Comparison of ENCODE assay signal across 16 cellular contexts in the genomic region with DNA sequence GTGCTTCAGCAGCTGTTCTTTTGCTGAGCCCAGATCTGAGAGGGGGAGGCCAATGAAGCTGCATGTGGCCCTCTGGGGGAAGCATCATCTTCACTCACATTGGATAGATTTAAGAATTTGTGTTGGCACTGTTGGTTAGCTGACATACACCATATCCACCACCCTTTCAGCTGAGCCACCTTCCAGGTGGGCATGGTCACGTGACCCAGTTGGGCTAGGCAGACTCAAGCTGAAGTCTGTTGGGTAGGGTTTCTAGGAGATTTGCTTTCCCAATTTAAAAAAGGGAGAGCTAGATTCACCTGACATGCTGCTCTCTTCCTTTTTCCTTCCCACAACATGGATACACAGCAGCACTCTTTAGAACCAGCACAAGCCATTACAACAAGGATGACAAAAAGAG.
DNase-seq lines count a peak whose midpoint lies in the region; ATAC-seq and TF ChIP-seq lines count a peak whose summit lies in the region.
"Had no signal": no experiment of that assay in that cellular context is flagged by ENCODE, and none has a peak within 500 bp of the region (broad histone marks: within the 10 kb centered on the region; RNA-seq: fewer than 3 reads in every experiment).

No MANE protein-coding gene starts in this region.

- peak overlapping the region; percentile 55; the same call in 1 of the 2 replicates for H3K4me3 ChIP-seq in Karpas-422 (ENCODE audit: low read length)

- no peaks in the 10 kb centered on the region for H3K36me3 Mint-ChIP-seq in activated CD4-positive, alpha-beta T cell treated with anti-CD3 and anti-CD28 coated beads, Interleukin-2, amount 10 ng/mL, durations not matched to agents 24 days and 14 days (ENCODE audit: low read depth)
- H3K36me3 Mint-ChIP-seq in activated CD4-positive, alpha-beta T cell treated with anti-CD3 and anti-CD28 coated beads for 36 hours (ENCODE audit: low read depth) = no peaks in the 10 kb centered on the region
- H3K36me3 Mint-ChIP-seq in WTC11 = no peaks in the 10 kb centered on the region
- H3K36me3 Mint-ChIP-seq: IgD-negative memory B cell had no signal

- peak overlapping the region; percentile 38; the same call in 1 of the 2 replicates for H2AFZ ChIP-seq in Karpas-422 (ENCODE audit: low read length)

- H3K4me1 ChIP-seq in Karpas-422 (ENCODE audit: low read length) = peaks cover 82% of the 10 kb centered on the region

- H3K4me3 Mint-ChIP-seq in activated CD4-positive, alpha-beta T cell treated with anti-CD3 and anti-CD28 coated beads, Interleukin-2, amount 10 ng/mL, durations not matched to agents 24 days and 14 days = no peak overlapping the region
- no peak overlapping the region for H3K4me3 Mint-ChIP-seq in activated CD4-positive, alpha-beta T cell treated with anti-CD3 and anti-CD28 coated beads for 36 hours
- no peak overlapping the region for H3K4me3 Mint-ChIP-seq in WTC11
- H3K4me3 Mint-ChIP-seq: CD4-positive, alpha-beta memory T cell; HFFc6 had no signal

- no peak for TF ChIP-seq CTCF in WTC11 (IDR thresholded peaks at IDR 0.05)

- H3K79me2 ChIP-seq in Karpas-422 (ENCODE audit: low read length) = no peaks in the 10 kb centered on the region

- H3K27me3 Mint-ChIP-seq in activated CD4-positive, alpha-beta T cell treated with anti-CD3 and anti-CD28 coated beads, Interleukin-2, amount 10 ng/mL, durations not matched to agents 24 days and 14 days = no peaks in the 10 kb centered on the region
- H3K27me3 Mint-ChIP-seq in activated CD4-positive, alpha-beta T cell treated with anti-CD3 and anti-CD28 coated beads for 36 hours = no peaks in the 10 kb centered on the region
- H3K27me3 Mint-ChIP-seq in WTC11 (ENCODE audit: low read depth) = peaks cover 7% of the 10 kb centered on the region
- H3K27me3 Mint-ChIP-seq: CD4-positive, alpha-beta memory T cell; IgD-negative memory B cell had no signal

- no peaks in the 10 kb centered on the region for H3K27me3 ChIP-seq in Karpas-422 (ENCODE audit: low read length)

- H4K20me1 ChIP-seq in Karpas-422 (ENCODE audit: insufficient read depth, low read depth, low read length) = no peaks in the 10 kb centered on the region

- peak overlapping the region; percentile 75 for H3K9ac ChIP-seq in Karpas-422 (ENCODE audit: low read length)

- no peak overlapping the region for H3K27ac Mint-ChIP-seq in activated CD4-positive, alpha-beta T cell treated with anti-CD3 and anti-CD28 coated beads, Interleukin-2, amount 10 ng/mL, durations not matched to agents 24 days and 14 days
- no peak overlapping the region for H3K27ac Mint-ChIP-seq in activated CD4-positive, alpha-beta T cell treated with anti-CD3 and anti-CD28 coated beads for 36 hours
- no peak overlapping the region for H3K27ac Mint-ChIP-seq in WTC11
- H3K27ac Mint-ChIP-seq: HFFc6, IgD-negative memory B cell had no signal

- POLR2A ChIA-PET in activated CD4-positive, alpha-beta T cell treated with anti-CD3 and anti-CD28 coated beads for 36 hours (lab: Charles Lee) = no interaction called here
- POLR2A ChIA-PET in WTC11 (lab: Charles Lee) = no interaction called here

- peak overlapping the region; percentile 75 for H3K4me2 ChIP-seq in Karpas-422 (ENCODE audit: low read depth, low read length, poor library complexity, severe bottlenecking)

- ATAC-seq in activated CD4-positive, alpha-beta T cell treated with anti-CD3 and anti-CD28 coated beads for 36 hours = no peak
- ATAC-seq in WTC11 (no peak), HG03095 (IDR thresholded peaks at IDR 0.05; ENCODE audit: unreplicated experiment) (no peak), HG03108 (IDR thresholded peaks at IDR 0.05; ENCODE audit: unreplicated experiment) (no peak)

- peak; percentile 41 for DNase-seq in activated CD4-positive, alpha-beta T cell treated with anti-CD3 and anti-CD28 coated beads, Interleukin-2, amount 10 ng/mL, durations not matched to agents 24 days and 14 days
- no peak for DNase-seq in activated CD4-positive, alpha-beta T cell treated with anti-CD3 and anti-CD28 coated beads for 36 hours
- DNase-seq in Karpas-422 (no peak), WTC11 (ENCODE audit: low spot score) (no peak), DMS79 treated with DMSO at 0.1 percent for 48 hours (lab: John Stamatoyannopoulos, UW) (no peak), OCI-M2 (lab: John Stamatoyannopoulos, UW; ENCODE audit: unreplicated experiment) (no peak)
- DNase-seq: C1 segment of cervical spinal cord; CD4-positive, alpha-beta memory T cell; DMS79; GDM1; HCEC 1CT; HFFc6 had no signal

- intact Hi-C loops in activated CD4-positive, alpha-beta T cell treated with anti-CD3 and anti-CD28 coated beads, Interleukin-2, amount 10 ng/mL, durations not matched to agents 24 days and 14 days (cut with micrococcal nuclease) = loop anchor here (10.0 kb wide), 1 partner anchor 214 kb away; no protein-coding TSS in a partner anchor
- intact Hi-C loops in activated CD4-positive, alpha-beta T cell treated with anti-CD3 and anti-CD28 coated beads for 36 hours (cut with DNase I, micrococcal nuclease) = loop anchor here in 1 of 2 experiments (10.0 kb wide), 2 partner anchors 214 to 244 kb away; no protein-coding TSS in a partner anchor

- no peaks in the 10 kb centered on the region for H3K4me1 Mint-ChIP-seq in activated CD4-positive, alpha-beta T cell treated with anti-CD3 and anti-CD28 coated beads, Interleukin-2, amount 10 ng/mL, durations not matched to agents 24 days and 14 days
- no peaks in the 10 kb centered on the region for H3K4me1 Mint-ChIP-seq in activated CD4-positive, alpha-beta T cell treated with anti-CD3 and anti-CD28 coated beads for 36 hours
- H3K4me1 Mint-ChIP-seq in WTC11 = peaks cover 26% of the 10 kb centered on the region

- H3K9me2 ChIP-seq in Karpas-422 (replicated peaks; ENCODE audit: insufficient read depth, low read length) = no peaks in the 10 kb centered on the region

- H3K27ac ChIP-seq in Karpas-422 (ENCODE audit: low read length) = peak overlapping the region; percentile 99
- H3K27ac ChIP-seq: 22Rv1 had no signal

- CTCF ChIA-PET in activated CD4-positive, alpha-beta T cell treated with anti-CD3 and anti-CD28 coated beads for 36 hours (lab: Charles Lee) = no interaction called here
- CTCF ChIA-PET in WTC11 (lab: Charles Lee) = interaction anchor here (1.2 kb wide), 1 partner anchor 214 kb away, joined by 5 read pairs; no protein-coding TSS in a partner anchor

- no peaks in the 10 kb centered on the region for H3K9me3 ChIP-seq in Karpas-422 (ENCODE audit: low read length)

- H3K36me3 ChIP-seq in Karpas-422 (ENCODE audit: insufficient read depth, low read length) = no peaks in the 10 kb centered on the region

- H3K9me3 Mint-ChIP-seq in activated CD4-positive, alpha-beta T cell treated with anti-CD3 and anti-CD28 coated beads, Interleukin-2, amount 10 ng/mL, durations not matched to agents 24 days and 14 days = no peaks in the 10 kb centered on the region
- H3K9me3 Mint-ChIP-seq in activated CD4-positive, alpha-beta T cell treated with anti-CD3 and anti-CD28 coated beads for 36 hours (ENCODE audit: low read depth) = no peaks in the 10 kb centered on the region
- no peaks in the 10 kb centered on the region for H3K9me3 Mint-ChIP-seq in WTC11
- H3K9me3 Mint-ChIP-seq: CD4-positive, alpha-beta memory T cell; HFFc6; IgD-negative memory B cell had no signal

TF ChIP-seq in WTC11, 78 proteins besides CTCF, POLR2A, EP300 and RAD21:
- TF ChIP-seq NFATC4 (CRISPR knock-in tag; IDR thresholded peaks at IDR 0.05) = no peak
- no peak for TF ChIP-seq FOXJ3 (CRISPR knock-in tag; IDR thresholded peaks at IDR 0.05; ENCODE audit: borderline replicate concordance)
- no peak for TF ChIP-seq HMGA2 (CRISPR knock-in tag; IDR thresholded peaks at IDR 0.05)
- TF ChIP-seq GTF2I (CRISPR knock-in tag; conservative IDR thresholded peaks at IDR 0.05) = no peak
- TF ChIP-seq, protein P1, sequence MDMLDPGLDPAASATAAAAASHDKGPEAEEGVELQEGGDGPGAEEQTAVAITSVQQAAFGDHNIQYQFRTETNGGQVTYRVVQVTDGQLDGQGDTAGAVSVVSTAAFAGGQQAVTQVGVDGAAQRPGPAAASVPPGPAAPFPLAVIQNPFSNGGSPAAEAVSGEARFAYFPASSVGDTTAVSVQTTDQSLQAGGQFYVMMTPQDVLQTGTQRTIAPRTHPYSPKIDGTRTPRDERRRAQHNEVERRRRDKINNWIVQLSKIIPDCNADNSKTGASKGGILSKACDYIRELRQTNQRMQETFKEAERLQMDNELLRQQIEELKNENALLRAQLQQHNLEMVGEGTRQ (CRISPR knock-in tag; IDR thresholded peaks at IDR 0.05) = peak; percentile 53; the same call in 1 of the 2 replicates
- TF ChIP-seq, protein P2, sequence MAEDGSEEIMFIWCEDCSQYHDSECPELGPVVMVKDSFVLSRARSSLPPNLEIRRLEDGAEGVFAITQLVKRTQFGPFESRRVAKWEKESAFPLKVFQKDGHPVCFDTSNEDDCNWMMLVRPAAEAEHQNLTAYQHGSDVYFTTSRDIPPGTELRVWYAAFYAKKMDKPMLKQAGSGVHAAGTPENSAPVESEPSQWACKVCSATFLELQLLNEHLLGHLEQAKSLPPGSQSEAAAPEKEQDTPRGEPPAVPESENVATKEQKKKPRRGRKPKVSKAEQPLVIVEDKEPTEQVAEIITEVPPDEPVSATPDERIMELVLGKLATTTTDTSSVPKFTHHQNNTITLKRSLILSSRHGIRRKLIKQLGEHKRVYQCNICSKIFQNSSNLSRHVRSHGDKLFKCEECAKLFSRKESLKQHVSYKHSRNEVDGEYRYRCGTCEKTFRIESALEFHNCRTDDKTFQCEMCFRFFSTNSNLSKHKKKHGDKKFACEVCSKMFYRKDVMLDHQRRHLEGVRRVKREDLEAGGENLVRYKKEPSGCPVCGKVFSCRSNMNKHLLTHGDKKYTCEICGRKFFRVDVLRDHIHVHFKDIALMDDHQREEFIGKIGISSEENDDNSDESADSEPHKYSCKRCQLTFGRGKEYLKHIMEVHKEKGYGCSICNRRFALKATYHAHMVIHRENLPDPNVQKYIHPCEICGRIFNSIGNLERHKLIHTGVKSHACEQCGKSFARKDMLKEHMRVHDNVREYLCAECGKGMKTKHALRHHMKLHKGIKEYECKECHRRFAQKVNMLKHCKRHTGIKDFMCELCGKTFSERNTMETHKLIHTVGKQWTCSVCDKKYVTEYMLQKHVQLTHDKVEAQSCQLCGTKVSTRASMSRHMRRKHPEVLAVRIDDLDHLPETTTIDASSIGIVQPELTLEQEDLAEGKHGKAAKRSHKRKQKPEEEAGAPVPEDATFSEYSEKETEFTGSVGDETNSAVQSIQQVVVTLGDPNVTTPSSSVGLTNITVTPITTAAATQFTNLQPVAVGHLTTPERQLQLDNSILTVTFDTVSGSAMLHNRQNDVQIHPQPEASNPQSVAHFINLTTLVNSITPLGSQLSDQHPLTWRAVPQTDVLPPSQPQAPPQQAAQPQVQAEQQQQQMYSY (CRISPR knock-in tag; IDR thresholded peaks at IDR 0.05) = no peak
- no peak for TF ChIP-seq NR3C1 (CRISPR knock-in tag; conservative IDR thresholded peaks at IDR 0.05; ENCODE audit: low read depth)
TF ChIP-seq in WTC11: peak in this region for 1.
